29 cellular contexts compared by ENCODE assay signal in genomic region chr3:172085557-172085895, GRCh38. TPM values are rescaled to one million over a fixed set of nuclear protein-coding genes. Genes with fewer than 3 reads are reported as not detected.
A peak's percentile ranks its signal among the peaks of the same experiment; 100 is the strongest.
DNase-seq lines count a peak whose midpoint lies in the region; ATAC-seq and TF ChIP-seq lines count a peak whose summit lies in the region.
"Had no signal": no experiment of that assay in that cellular context is flagged by ENCODE, and none has a peak within 500 bp of the region (broad histone marks: within the 10 kb centered on the region; RNA-seq: fewer than 3 reads in every experiment).

No MANE protein-coding gene starts in this region.

- 0 out of 2 replicates have a peak, but pooled peaks cover 7% of the 10 kb centered on the region for H3K36me3 ChIP-seq in SK-N-MC (ENCODE audit: insufficient read depth, low read length)
- H3K36me3 ChIP-seq: left ventricle myocardium inferior, upper lobe of left lung had no signal

- H3K9ac ChIP-seq in SK-N-MC (ENCODE audit: insufficient read length), result no peak overlapping the region
- H3K9ac ChIP-seq: SK-N-SH had no signal

- peak overlapping the region; percentile 58 for H3K27ac ChIP-seq in SK-N-MC
- H3K27ac ChIP-seq: left ventricle myocardium inferior, RWPE1, upper lobe of left lung had no signal

- intact Hi-C loops in activated CD4-positive, alpha-beta T cell treated with anti-CD3 and anti-CD28 coated beads, Interleukin-2, amount 10 ng/mL, durations not matched to agents 24 days and 14 days (cut with micrococcal nuclease), result loop anchor here (1.0 to 2.0 kb wide), 2 partner anchors 22 to 39 kb away; no protein-coding TSS in a partner anchor
- intact Hi-C loops in MCF 10A (cut with micrococcal nuclease), result no loop called here

- no TSS peak for BruUV-seq in MCF 10A (replicated peaks; lab: Mats Ljungman, UMichigan)

- H3K9me3 Mint-ChIP-seq in activated CD4-positive, alpha-beta T cell treated with anti-CD3 and anti-CD28 coated beads, Interleukin-2, amount 10 ng/mL, durations not matched to agents 24 days and 14 days, result no peaks in the 10 kb centered on the region
- peaks cover 5% of the 10 kb centered on the region for H3K9me3 Mint-ChIP-seq in activated CD4-positive, alpha-beta T cell treated with anti-CD3 and anti-CD28 coated beads, Interleukin-2, amount 10 ng/mL, durations not matched to agents 7 days and 5 days
- no peaks in the 10 kb centered on the region for H3K9me3 Mint-ChIP-seq in stimulated activated effector memory CD8-positive, alpha-beta T cell treated with anti-CD3 and anti-CD28 coated beads, Interleukin-12 subunit alpha, Interleukin-12 subunit beta, amount 100 ng/mL, for 72 hours
- no peaks in the 10 kb centered on the region for H3K9me3 Mint-ChIP-seq in MCF 10A (ENCODE audit: unreplicated experiment)
- no peaks in the 10 kb centered on the region for H3K9me3 Mint-ChIP-seq in stimulated activated naive B cell treated with anti-CD40 and anti-IgM and Interleukin-4, amounts not matched to agents 10 μg/mL and 1 μg/mL and 100 μg/mL, for 72 hours
- H3K9me3 Mint-ChIP-seq: activated CD8-positive, alpha-beta T cell treated with anti-CD3 and anti-CD28 coated beads for 36 hours; naive B cell had no signal

- peaks cover 33% of the 10 kb centered on the region for H3K4me1 Mint-ChIP-seq in activated CD4-positive, alpha-beta T cell treated with anti-CD3 and anti-CD28 coated beads, Interleukin-2, amount 10 ng/mL, durations not matched to agents 24 days and 14 days
- H3K4me1 Mint-ChIP-seq in activated CD4-positive, alpha-beta T cell treated with anti-CD3 and anti-CD28 coated beads, Interleukin-2, amount 10 ng/mL, durations not matched to agents 7 days and 5 days, result peaks cover 26% of the 10 kb centered on the region
- H3K4me1 Mint-ChIP-seq in stimulated activated effector memory CD8-positive, alpha-beta T cell treated with anti-CD3 and anti-CD28 coated beads, Interleukin-12 subunit alpha, Interleukin-12 subunit beta, amount 100 ng/mL, for 72 hours, result peaks cover 34% of the 10 kb centered on the region
- H3K4me1 Mint-ChIP-seq in T-helper 17 cell (peaks cover 19% of the 10 kb centered on the region), MCF 10A (ENCODE audit: insufficient read depth, unreplicated experiment) (peaks cover 40% of the 10 kb centered on the region)
- H3K4me1 Mint-ChIP-seq in stimulated activated naive B cell treated with anti-CD40 and anti-IgM and Interleukin-4, amounts not matched to agents 10 μg/mL and 1 μg/mL and 100 μg/mL, for 72 hours, result peaks cover 3 to 11% of the 10 kb centered on the region in 2 donors
- H3K4me1 Mint-ChIP-seq: naive B cell had no signal

- no peak for TF ChIP-seq CTCF in MCF 10A (IDR thresholded peaks at IDR 0.05; ENCODE audit: unreplicated experiment)

- H3K27me3 Mint-ChIP-seq in activated CD4-positive, alpha-beta T cell treated with anti-CD3 and anti-CD28 coated beads, Interleukin-2, amount 10 ng/mL, durations not matched to agents 24 days and 14 days, result no peaks in the 10 kb centered on the region
- H3K27me3 Mint-ChIP-seq in activated CD4-positive, alpha-beta T cell treated with anti-CD3 and anti-CD28 coated beads, Interleukin-2, amount 10 ng/mL, durations not matched to agents 7 days and 5 days, result no peaks in the 10 kb centered on the region
- no peaks in the 10 kb centered on the region for H3K27me3 Mint-ChIP-seq in T-helper 17 cell
- H3K27me3 Mint-ChIP-seq in MCF 10A (ENCODE audit: insufficient read depth, unreplicated experiment), result no peaks in the 10 kb centered on the region
- H3K27me3 Mint-ChIP-seq in stimulated activated naive B cell treated with anti-CD40 and anti-IgM and Interleukin-4, amounts not matched to agents 10 μg/mL and 1 μg/mL and 100 μg/mL, for 72 hours, result peaks cover 0 to 7% of the 10 kb centered on the region in 2 donors
- H3K27me3 Mint-ChIP-seq: activated CD8-positive, alpha-beta T cell treated with anti-CD3 and anti-CD28 coated beads for 36 hours; activated naive CD8-positive, alpha-beta T cell had no signal

- H3K9me3 ChIP-seq in SK-N-MC (ENCODE audit: low read depth, low read length), result no peaks in the 10 kb centered on the region
- no peaks in the 10 kb centered on the region for H3K9me3 ChIP-seq in T-helper 17 cell (ENCODE audit: control insufficient read depth, low read length, poor library complexity, severe bottlenecking)
- H3K9me3 ChIP-seq: left ventricle myocardium inferior, SK-N-SH, upper lobe of left lung had no signal

- H3K4me3 ChIP-seq in SK-N-MC, result no peak overlapping the region
- H3K4me3 ChIP-seq: left ventricle myocardium inferior, upper lobe of left lung had no signal

- H3K36me3 Mint-ChIP-seq in activated CD4-positive, alpha-beta T cell treated with anti-CD3 and anti-CD28 coated beads, Interleukin-2, amount 10 ng/mL, durations not matched to agents 24 days and 14 days (ENCODE audit: low read depth), result peaks cover 16% of the 10 kb centered on the region
- peaks cover 9% of the 10 kb centered on the region for H3K36me3 Mint-ChIP-seq in activated CD4-positive, alpha-beta T cell treated with anti-CD3 and anti-CD28 coated beads, Interleukin-2, amount 10 ng/mL, durations not matched to agents 7 days and 5 days (ENCODE audit: low read depth)
- no peaks in the 10 kb centered on the region for H3K36me3 Mint-ChIP-seq in stimulated activated effector memory CD8-positive, alpha-beta T cell treated with anti-CD3 and anti-CD28 coated beads, Interleukin-12 subunit alpha, Interleukin-12 subunit beta, amount 100 ng/mL, for 72 hours
- H3K36me3 Mint-ChIP-seq in T-helper 17 cell (ENCODE audit: low read depth) (no peaks in the 10 kb centered on the region), MCF 10A (ENCODE audit: insufficient read depth, unreplicated experiment) (peaks cover 10% of the 10 kb centered on the region)
- no peaks in the 10 kb centered on the region for H3K36me3 Mint-ChIP-seq in stimulated activated naive B cell treated with anti-CD40 and anti-IgM and Interleukin-4, amounts not matched to agents 10 μg/mL and 1 μg/mL and 100 μg/mL, for 72 hours
- H3K36me3 Mint-ChIP-seq: naive B cell had no signal

- POLR2A ChIA-PET in activated CD4-positive, alpha-beta T cell treated with anti-CD3 and anti-CD28 coated beads, Interleukin-2, amount 10 ng/mL, durations not matched to agents 7 days and 5 days (lab: Charles Lee), result no interaction called here
- POLR2A ChIA-PET in MCF 10A (lab: Yijun Ruan, JAX), result interaction anchor here (0.5 to 8.6 kb wide), 6 partner anchors 16 to 1131 kb away, joined by 3 to 84 read pairs (median 4); partner anchors contain the start of gene FNDC3B

- no peak for ATAC-seq in stimulated activated effector memory CD8-positive, alpha-beta T cell treated with anti-CD3 and anti-CD28 coated beads, Interleukin-12 subunit alpha, Interleukin-12 subunit beta, amount 100 ng/mL, for 72 hours
- no peak for ATAC-seq in T-helper 17 cell
- ATAC-seq in stimulated activated naive B cell treated with anti-CD40 and anti-IgM and Interleukin-4, amounts not matched to agents 10 μg/mL and 1 μg/mL and 100 μg/mL, for 72 hours (replicated peaks), result no peak

- CTCF ChIA-PET in activated CD4-positive, alpha-beta T cell treated with anti-CD3 and anti-CD28 coated beads, Interleukin-2, amount 10 ng/mL, durations not matched to agents 7 days and 5 days (lab: Charles Lee), result interaction anchor here (0.6 to 1.4 kb wide), 3 partner anchors 13 to 50 kb away, joined by 3 to 6 read pairs (median 4); no protein-coding TSS in a partner anchor
- CTCF ChIA-PET in MCF 10A (lab: Yijun Ruan, JAX), result interaction anchor here (0.6 to 0.7 kb wide), 2 partner anchors 16 to 430 kb away, joined by 3 read pairs; no protein-coding TSS in a partner anchor

- no peak overlapping the region for H3K27ac Mint-ChIP-seq in activated CD4-positive, alpha-beta T cell treated with anti-CD3 and anti-CD28 coated beads, Interleukin-2, amount 10 ng/mL, durations not matched to agents 24 days and 14 days
- no peak overlapping the region for H3K27ac Mint-ChIP-seq in activated CD4-positive, alpha-beta T cell treated with anti-CD3 and anti-CD28 coated beads, Interleukin-2, amount 10 ng/mL, durations not matched to agents 7 days and 5 days
- peak overlapping the region; percentile 40 for H3K27ac Mint-ChIP-seq in stimulated activated effector memory CD8-positive, alpha-beta T cell treated with anti-CD3 and anti-CD28 coated beads, Interleukin-12 subunit alpha, Interleukin-12 subunit beta, amount 100 ng/mL, for 72 hours
- H3K27ac Mint-ChIP-seq in T-helper 17 cell (no peak overlapping the region), MCF 10A (ENCODE audit: low read depth, unreplicated experiment) (no peak overlapping the region)
- no peak overlapping the region for H3K27ac Mint-ChIP-seq in stimulated activated naive B cell treated with anti-CD40 and anti-IgM and Interleukin-4, amounts not matched to agents 10 μg/mL and 1 μg/mL and 100 μg/mL, for 72 hours
- H3K27ac Mint-ChIP-seq: activated CD8-positive, alpha-beta T cell treated with anti-CD3 and anti-CD28 coated beads for 36 hours; activated naive CD8-positive, alpha-beta T cell; naive B cell had no signal

- H3K4me3 Mint-ChIP-seq in activated CD4-positive, alpha-beta T cell treated with anti-CD3 and anti-CD28 coated beads, Interleukin-2, amount 10 ng/mL, durations not matched to agents 24 days and 14 days, result no peak overlapping the region
- H3K4me3 Mint-ChIP-seq in activated CD4-positive, alpha-beta T cell treated with anti-CD3 and anti-CD28 coated beads, Interleukin-2, amount 10 ng/mL, durations not matched to agents 7 days and 5 days, result no peak overlapping the region
- H3K4me3 Mint-ChIP-seq in stimulated activated effector memory CD8-positive, alpha-beta T cell treated with anti-CD3 and anti-CD28 coated beads, Interleukin-12 subunit alpha, Interleukin-12 subunit beta, amount 100 ng/mL, for 72 hours, result no peak overlapping the region
- H3K4me3 Mint-ChIP-seq in T-helper 17 cell, result no peak overlapping the region
- no peak overlapping the region for H3K4me3 Mint-ChIP-seq in MCF 10A (ENCODE audit: unreplicated experiment)
- H3K4me3 Mint-ChIP-seq in stimulated activated naive B cell treated with anti-CD40 and anti-IgM and Interleukin-4, amounts not matched to agents 10 μg/mL and 1 μg/mL and 100 μg/mL, for 72 hours, result no peak overlapping the region
- H3K4me3 Mint-ChIP-seq: activated CD8-positive, alpha-beta T cell treated with anti-CD3 and anti-CD28 coated beads for 36 hours; activated naive CD8-positive, alpha-beta T cell; naive B cell had no signal

- DNase-seq in activated CD4-positive, alpha-beta T cell treated with anti-CD3 and anti-CD28 coated beads, Interleukin-2, amount 10 ng/mL, durations not matched to agents 24 days and 14 days, result peak; percentile 17
- DNase-seq in activated CD4-positive, alpha-beta T cell treated with anti-CD3 and anti-CD28 coated beads, Interleukin-2, amount 10 ng/mL, durations not matched to agents 7 days and 5 days, result no peak
- DNase-seq in SK-N-MC (ENCODE audit: low read depth, low spot score) (peak; percentile 50), foreskin melanocyte (peak; percentile 57), T-helper 17 cell (no peak), MCF 10A (ENCODE audit: unreplicated experiment) (no peak)
- DNase-seq in stimulated activated effector memory CD8-positive, alpha-beta T cell treated with anti-CD3 and anti-CD28 coated beads, Interleukin-12 subunit alpha, Interleukin-12 subunit beta, amount 100 ng/mL, for 72 hours (ENCODE audit: low spot score in 2 of 2), result no peak
- DNase-seq in stimulated activated naive B cell treated with anti-CD40 and anti-IgM and Interleukin-4, amounts not matched to agents 10 μg/mL and 1 μg/mL and 100 μg/mL, for 72 hours, result no peak
- DNase-seq: 8988T; activated CD4-positive, alpha-beta T cell treated with anti-CD3 and anti-CD28 coated beads for 1 hour; activated CD8-positive, alpha-beta T cell treated with anti-CD3 and anti-CD28 coated beads for 36 hours; anterior cingulate cortex; C1 segment of cervical spinal cord; COR-L47; DMS53; GDM1; glutamatergic neuron; left ventricle myocardium inferior; naive B cell; NCI-H1048; NCI-H2107; NCI-H446; NCI-H82; occipital lobe; SK-N-SH; stimulated activated naive CD4-positive, alpha-beta T cell; upper lobe of left lung had no signal

RNA-seq across cellular contexts. Expression of gene FNDC3B, which starts 46.1 kb away (rescaled TPM):
- 19.6 and 19.9 TPM in 2 replicates for total RNA-seq in activated CD4-positive, alpha-beta T cell treated with anti-CD3 and anti-CD28 coated beads, Interleukin-2, amount 10 ng/mL, durations not matched to agents 24 days and 14 days
- total RNA-seq in activated CD4-positive, alpha-beta T cell treated with anti-CD3 and anti-CD28 coated beads, Interleukin-2, amount 10 ng/mL, durations not matched to agents 7 days and 5 days, result 10 to 100 TPM; 13.4 to 15.3 TPM
- total RNA-seq in T-helper 17 cell (10 to 100 TPM; 27.0 to 41.6 TPM), MCF 10A (2022) (149 TPM in 2 replicates)

Comparison
In these comparisons a context has a peak if more than half of its experiments do, and no peak if none do; other contexts are left out.
1. DNase-seq: peak in activated CD4-positive, alpha-beta T cell treated with anti-CD3 and anti-CD28 coated beads, Interleukin-2, amount 10 ng/mL, durations not matched to agents 24 days and 14 days (single experiment), SK-N-MC (single experiment) and foreskin melanocyte (single experiment); none in activated CD4-positive, alpha-beta T cell treated with anti-CD3 and anti-CD28 coated beads, Interleukin-2, amount 10 ng/mL, durations not matched to agents 7 days and 5 days (single experiment), stimulated activated effector memory CD8-positive, alpha-beta T cell treated with anti-CD3 and anti-CD28 coated beads, Interleukin-12 subunit alpha, Interleukin-12 subunit beta, amount 100 ng/mL, for 72 hours (0 of 2), T-helper 17 cell (0 of 3), MCF 10A (single experiment) and stimulated activated naive B cell treated with anti-CD40 and anti-IgM and Interleukin-4, amounts not matched to agents 10 μg/mL and 1 μg/mL and 100 μg/mL, for 72 hours (single experiment).